Comparison of ENCODE assay signal across 9 cellular contexts in genomic region chr17:76909971-76910760, GRCh38. TPM values are rescaled to one million over a fixed set of nuclear protein-coding genes. Genes with fewer than 3 reads are reported as not detected.
A peak's percentile ranks its signal among the peaks of the same experiment; 100 is the strongest.
DNase-seq lines count a peak whose midpoint lies in the region; ATAC-seq, FAIRE-seq and TF ChIP-seq lines count a peak whose summit lies in the region.
"Had no signal": no experiment of that assay in that cellular context is flagged by ENCODE, and none has a peak within 500 bp of the region (broad histone marks: within the 10 kb centered on the region; RNA-seq: fewer than 3 reads in every experiment).

No MANE protein-coding gene starts in this region.

- H3K4me2 ChIP-seq in GM12878 (ENCODE audit: control insufficient read depth, insufficient read depth): no peak overlapping the region

- H2AFZ ChIP-seq in GM12878 (ENCODE audit: control insufficient read depth, low read depth, low read length): no peak overlapping the region
- H2AFZ ChIP-seq: parathyroid adenoma had no signal

- DNase-seq in EL (peak; percentile 20), NCI-H460 (ENCODE audit: extremely low read depth, low read depth) (peak; percentile 26), GM12878 (ENCODE audit: low read depth, low spot score) (no peak), NCI-H1048 (lab: John Stamatoyannopoulos, UW) (no peak), 8988T (no peak), NCI-H226 (no peak)

- H3K36me3 ChIP-seq in GM12878 (ENCODE audit: control insufficient read depth in 2 of 2, insufficient read depth in 2 of 2, low read length in 1 of 2): no peaks in the 10 kb centered on the region
- no peaks in the 10 kb centered on the region for H3K36me3 ChIP-seq in liver (ENCODE audit: control insufficient read depth in 4 of 4, insufficient read depth in 3 of 4, low read depth in 1 of 4, low read length in 3 of 4)

- TF ChIP-seq RAD21 in GM12878 (IDR thresholded peaks at IDR 0.05; ENCODE audit: insufficient read depth, low read depth, low read length) (no peak), liver (IDR thresholded peaks at IDR 0.05) (no peak)

- SMC1A ChIA-PET in GM12878 (lab: Charles Lee; ENCODE audit: uncharacterized antibody, unreplicated experiment): no interaction called here

- H3K27ac ChIP-seq in GM12878 (ENCODE audit: control insufficient read depth, insufficient read depth) (no peak overlapping the region), liver (ENCODE audit: low read depth in 1 of 2, low read length in 2 of 2) (no peak overlapping the region)
- H3K27ac ChIP-seq: parathyroid adenoma had no signal

- H4K20me1 ChIP-seq in GM12878 (ENCODE audit: control insufficient read depth, insufficient read depth): no peaks in the 10 kb centered on the region

- CTCF ChIA-PET in GM12878 (lab: Yijun Ruan, JAX): no interaction called here

- RAD21 ChIA-PET in GM12878 (lab: Charles Lee; ENCODE audit: unreplicated experiment): interaction anchor here (1.5 kb wide), 1 partner anchor 73 kb away, joined by 4 read pairs; no protein-coding TSS in a partner anchor

- H3K27me3 ChIP-seq in GM12878 (replicated peaks in 1 of 2; ENCODE audit: control insufficient read depth in 2 of 2, insufficient read depth in 2 of 2, low read length in 1 of 2) (no peaks in the 10 kb centered on the region), liver (ENCODE audit: control insufficient read depth in 4 of 4, insufficient read depth in 4 of 4, low read length in 3 of 4) (no peaks in the 10 kb centered on the region)

- H3K4me3 ChIP-seq in GM12878: no peak overlapping the region
- no peak overlapping the region for H3K4me3 ChIP-seq in liver (ENCODE audit: low read depth in 1 of 3, low read length in 3 of 3)

- no peaks in the 10 kb centered on the region for H3K4me1 ChIP-seq in GM12878 (ENCODE audit: control insufficient read depth, insufficient read depth, low read length)
- no peaks in the 10 kb centered on the region for H3K4me1 ChIP-seq in liver (ENCODE audit: control insufficient read depth in 4 of 4, insufficient read depth in 4 of 4, low read length in 3 of 4)

- 19% methylated on average over 13 of the region's 13 CpGs for WGBS in GM12878 (ENCODE audit: insufficient coverage, insufficient replicate concordance, low lambda C conversion rate, missing lambda C conversion rate)
- 28% methylated on average over 13 of the region's 13 CpGs for WGBS in liver

- ATAC-seq in GM12878: peak; percentile 31; the same call in 1 of the 3 replicates
- ATAC-seq in HG03175 (IDR thresholded peaks at IDR 0.05; ENCODE audit: unreplicated experiment): no peak

- TF ChIP-seq EP300 in GM12878 (IDR thresholded peaks at IDR 0.05; ENCODE audit: borderline replicate concordance in 1 of 2, control insufficient read depth in 1 of 2, low read depth in 2 of 2, low read length in 2 of 2): no peak

- no peaks in the 10 kb centered on the region for H3K79me2 ChIP-seq in GM12878 (ENCODE audit: control insufficient read depth, insufficient read depth, low read length)
- H3K79me2 ChIP-seq: parathyroid adenoma had no signal

- POLR2A ChIA-PET in GM12878 (lab: Charles Lee): no interaction called here

- H3K9ac ChIP-seq in GM12878 (ENCODE audit: control insufficient read depth, insufficient read depth, low read length): no peak overlapping the region
- H3K9ac ChIP-seq in liver (ENCODE audit: low read depth in 1 of 2, low read length in 2 of 2): no peak overlapping the region
- H3K9ac ChIP-seq: parathyroid adenoma had no signal

- H3K9me3 ChIP-seq in GM12878 (replicated peaks; ENCODE audit: control insufficient read depth, insufficient read depth, low read length) (no peaks in the 10 kb centered on the region), liver (ENCODE audit: control insufficient read depth in 4 of 4, low read length in 3 of 4) (no peaks in the 10 kb centered on the region)

- no peak for TF ChIP-seq CTCF in GM12878 (IDR thresholded peaks at IDR 0.05 in 2 of 3, conservative IDR thresholded peaks at IDR 0.05 in 1 of 3; ENCODE audit: control insufficient read depth in 2 of 3, extremely low read depth in 1 of 3, insufficient read depth in 1 of 3, low read depth in 3 of 3, low read length in 3 of 3)
- TF ChIP-seq CTCF in liver (IDR thresholded peaks at IDR 0.05; ENCODE audit: low read depth, low read length, missing input control): no peak

- no peak for TF ChIP-seq POLR2A in GM12878 (IDR thresholded peaks at IDR 0.05; ENCODE audit: low read depth, low read length)

- intact Hi-C loops in GM12878 (cut with micrococcal nuclease; ENCODE audit: unreplicated experiment): no loop called here

- FAIRE-seq in GM12878 (lab: Jason Lieb, UNC): no peak

- BruUV-seq in GM12878 (replicated peaks; lab: Mats Ljungman, UMichigan): no TSS peak

- in situ Hi-C loops in GM12878 (cut with MboI): no loop called here

TF ChIP-seq in GM12878, 131 proteins besides CTCF, POLR2A, EP300 and RAD21 (continues in another document):
- no peak for TF ChIP-seq FOS (IDR thresholded peaks at IDR 0.05; ENCODE audit: borderline replicate concordance, extremely low read depth, insufficient read length)
- no peak for TF ChIP-seq LARP7 (IDR thresholded peaks at IDR 0.05)

TF ChIP-seq in liver, 16 proteins besides CTCF, POLR2A, EP300 and RAD21:
- TF ChIP-seq REST (IDR thresholded peaks at IDR 0.05) (peak; percentile 99), HNF4G (IDR thresholded peaks at IDR 0.05) (no peak)

RNA-seq across cellular contexts. Expression of gene MGAT5B, which starts 42.0 kb away (rescaled TPM):
- 0.72 and 1.2 TPM in 2 replicates for total RNA-seq in NCI-H460 (2014; rRNA removed; shearing (Covaris generic))
- 0.23 and 2.4 TPM in 2 replicates for polyA plus RNA-seq in NCI-H460 (2014; cell fraction: nucleus; rRNA removed)
- total RNA-seq in GM12878 (2013; cell fraction: nucleolus; rRNA removed): not detected in 2 replicates
- not detected in 2 replicates for total RNA-seq in GM12878 (2014; rRNA removed)
- not detected in 2 replicates for total RNA-seq in GM12878 (2014; rRNA removed; fragmentation: Illumina TruSeq; extraction: Trizol)
- total RNA-seq in GM12878 (2021): 0.13 TPM in 1 of 2 replicates, not detected in the other
- polyA plus RNA-seq in GM12878 (2011; ENCODE audit: low read depth): not detected
- not detected in 2 replicates for polyA plus RNA-seq in GM12878 (2011; rRNA removed)
- polyA plus RNA-seq in GM12878 (2011; cell fraction: cytosol; rRNA removed): not detected in 2 replicates
- polyA plus RNA-seq in GM12878 (2011; cell fraction: nucleus; rRNA removed): not detected in 2 replicates
- polyA plus RNA-seq in GM12878 (2012): not detected in 2 replicates
- polyA plus RNA-seq in GM12878 (2014; fragmentation: Illumina TruSeq; extraction: Trizol): not detected in 2 replicates
- not detected for polyA plus RNA-seq in GM12878 (2014; fragmentation: Nextera tagmentation; extraction: Ambion mirVana)
- not detected in 2 replicates for polyA plus RNA-seq in GM12878 (2014; rRNA removed)
- polyA plus RNA-seq in GM12878 (2016; fragmentation: Nextera tagmentation; extraction: Ambion mirVana): not detected
- polyA minus RNA-seq in GM12878 (2011; rRNA and poly(A)+ RNA removed): not detected in 2 replicates
- polyA minus RNA-seq in GM12878 (2011; cell fraction: cytosol; rRNA and poly(A)+ RNA removed): not detected in 2 replicates
- not detected in 2 replicates for polyA minus RNA-seq in GM12878 (2011; cell fraction: nucleus; rRNA and poly(A)+ RNA removed)
- total RNA-seq in liver: under 1 TPM in 1 of 2 donors, not detected in 1; 0.25 TPM
- polyA plus RNA-seq in liver: under 1 TPM in 1 of 2 donors, not detected in 1; 0.02 TPM

Comparison
In these comparisons a context has a peak if more than half of its experiments do, and no peak if none do; other contexts are left out.
1. DNase-seq: peak in EL (single experiment) and NCI-H460 (single experiment); none in GM12878 (single experiment), NCI-H1048 (single experiment), 8988T (single experiment) and NCI-H226 (single experiment).